13 cellular contexts compared by ENCODE assay signal in the genomic region with DNA sequence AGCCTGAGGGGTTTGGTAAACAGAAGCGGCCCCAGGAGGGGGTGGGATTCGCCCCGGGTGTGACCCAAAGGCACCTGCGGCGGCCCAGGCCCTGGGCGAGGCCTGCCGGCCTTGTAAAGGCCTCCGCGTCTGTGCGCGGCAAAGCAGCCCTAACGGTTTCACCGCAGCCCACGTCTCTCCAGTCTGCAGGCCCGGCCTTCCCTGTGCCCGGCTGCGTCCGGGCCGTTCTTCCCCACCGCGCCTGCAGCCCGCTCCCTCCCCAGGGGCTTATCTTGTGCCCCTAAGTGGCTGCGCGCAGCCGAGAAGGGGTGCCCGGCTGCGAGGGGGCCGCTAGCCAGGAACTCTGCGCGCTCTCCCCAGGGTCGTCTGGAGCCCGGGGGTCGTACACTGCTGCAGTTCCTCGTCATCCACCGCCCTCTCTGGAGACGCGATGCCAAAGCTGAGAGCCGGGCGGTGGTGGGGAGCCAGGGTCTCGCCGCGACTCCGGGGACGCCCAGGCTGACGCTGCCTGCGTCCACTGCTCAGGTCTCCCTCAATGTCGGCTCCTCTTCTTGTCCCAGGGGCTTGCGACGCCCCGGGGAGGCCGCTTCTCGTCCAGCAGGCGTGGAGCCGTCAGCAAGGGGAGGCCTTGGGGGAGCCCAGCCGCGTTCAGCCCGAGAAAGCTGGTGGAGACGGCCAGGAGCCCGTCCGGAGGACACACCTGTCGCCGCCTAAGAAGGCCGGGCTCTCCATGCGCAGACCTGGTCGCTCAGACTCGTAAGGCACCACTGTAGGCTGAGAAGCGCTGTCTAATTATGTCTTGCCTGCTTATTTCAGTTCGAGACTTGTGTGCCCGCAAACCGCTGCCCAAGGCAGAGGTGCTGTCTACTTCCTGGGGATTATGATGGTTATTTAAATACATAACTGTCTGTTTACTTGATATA.
DNase-seq lines count a peak whose midpoint lies in the region; ATAC-seq and TF ChIP-seq lines count a peak whose summit lies in the region.
"Had no signal": no experiment of that assay in that cellular context is flagged by ENCODE, and none has a peak within 500 bp of the region (broad histone marks: within the 10 kb centered on the region; RNA-seq: fewer than 3 reads in every experiment).

No MANE protein-coding gene starts in this region.

- peak overlapping the region; percentile 31 to 88 for H3K4me3 Mint-ChIP-seq in effector memory CD8-positive, alpha-beta T cell
- peak overlapping the region; percentile 80 to 86 (median 86) for H3K4me3 Mint-ChIP-seq in nephron

- no peak overlapping the region for H3K27ac Mint-ChIP-seq in effector memory CD8-positive, alpha-beta T cell
- no peak overlapping the region for H3K27ac Mint-ChIP-seq in nephron
- H3K27ac Mint-ChIP-seq: activated CD8-positive, alpha-beta T cell treated with anti-CD3 and anti-CD28 coated beads, Interleukin-2, amount 10 ng/mL, durations not matched to agents 7 days and 5 days; CD4-positive, alpha-beta memory T cell; T-cell had no signal

- H3K4me1 Mint-ChIP-seq in effector memory CD8-positive, alpha-beta T cell (ENCODE audit: low read depth in 2 of 2), result peaks cover 7 to 8% of the 10 kb centered on the region in 2 donors
- peaks cover 17% of the 10 kb centered on the region for H3K4me1 Mint-ChIP-seq in nephron

- no peak for DNase-seq in effector memory CD8-positive, alpha-beta T cell
- DNase-seq in NCI-H1694 (lab: John Stamatoyannopoulos, UW), result no peak
- no peak for DNase-seq in stimulated activated naive CD4-positive, alpha-beta T cell treated with Interleukin-2 at 50 U/mL for 16 hours (lab: John Stamatoyannopoulos, UW)
- DNase-seq: activated CD8-positive, alpha-beta T cell treated with anti-CD3 and anti-CD28 coated beads, Interleukin-2, amount 10 ng/mL, durations not matched to agents 7 days and 5 days; CD4-positive, alpha-beta memory T cell; effector CD4-positive, alpha-beta T cell; NCI-H1436 treated with DMSO at 0.1 percent for 48 hours; T-cell had no signal

- H3K36me3 Mint-ChIP-seq in effector memory CD8-positive, alpha-beta T cell (ENCODE audit: insufficient read depth), result peaks cover 10% of the 10 kb centered on the region
- H3K36me3 Mint-ChIP-seq in nephron (ENCODE audit: low read depth), result no peaks in the 10 kb centered on the region
- H3K36me3 Mint-ChIP-seq: CD4-positive, alpha-beta memory T cell; T-cell had no signal

- TF ChIP-seq CTCF in nephron (IDR thresholded peaks at IDR 0.05; ENCODE audit: unreplicated experiment in 3 of 3), result no peak

- no peaks in the 10 kb centered on the region for H3K9me3 Mint-ChIP-seq in effector memory CD8-positive, alpha-beta T cell
- no peaks in the 10 kb centered on the region for H3K9me3 Mint-ChIP-seq in nephron
- H3K9me3 Mint-ChIP-seq: CD4-positive, alpha-beta memory T cell; T-cell had no signal

- ATAC-seq in GM18861 (IDR thresholded peaks at IDR 0.05; ENCODE audit: unreplicated experiment), result peak; percentile 85
- ATAC-seq in HG02973 (IDR thresholded peaks at IDR 0.05; ENCODE audit: unreplicated experiment), result peak; percentile 46
- no peak for ATAC-seq in effector memory CD8-positive, alpha-beta T cell (replicated peaks)
- ATAC-seq in GM18858 (IDR thresholded peaks at IDR 0.05; ENCODE audit: unreplicated experiment), result no peak
- ATAC-seq in GM18873 (IDR thresholded peaks at IDR 0.05; ENCODE audit: low FRiP score, unreplicated experiment), result no peak
- ATAC-seq: activated CD8-positive, alpha-beta T cell treated with anti-CD3 and anti-CD28 coated beads, Interleukin-2, amount 10 ng/mL, durations not matched to agents 7 days and 5 days; T-cell had no signal

- H3K27me3 Mint-ChIP-seq in effector memory CD8-positive, alpha-beta T cell, result peaks cover 41 to 87% of the 10 kb centered on the region in 2 donors
- H3K27me3 Mint-ChIP-seq in nephron (ENCODE audit: low read depth), result peaks cover 89% of the 10 kb centered on the region

Comparison
In these comparisons a context has a peak if more than half of its experiments do, and no peak if none do; other contexts are left out.
1. ATAC-seq: peak in GM18861 (single experiment) and HG02973 (single experiment); none in effector memory CD8-positive, alpha-beta T cell (single experiment), GM18858 (single experiment) and GM18873 (single experiment).